In the genomic region with DNA sequence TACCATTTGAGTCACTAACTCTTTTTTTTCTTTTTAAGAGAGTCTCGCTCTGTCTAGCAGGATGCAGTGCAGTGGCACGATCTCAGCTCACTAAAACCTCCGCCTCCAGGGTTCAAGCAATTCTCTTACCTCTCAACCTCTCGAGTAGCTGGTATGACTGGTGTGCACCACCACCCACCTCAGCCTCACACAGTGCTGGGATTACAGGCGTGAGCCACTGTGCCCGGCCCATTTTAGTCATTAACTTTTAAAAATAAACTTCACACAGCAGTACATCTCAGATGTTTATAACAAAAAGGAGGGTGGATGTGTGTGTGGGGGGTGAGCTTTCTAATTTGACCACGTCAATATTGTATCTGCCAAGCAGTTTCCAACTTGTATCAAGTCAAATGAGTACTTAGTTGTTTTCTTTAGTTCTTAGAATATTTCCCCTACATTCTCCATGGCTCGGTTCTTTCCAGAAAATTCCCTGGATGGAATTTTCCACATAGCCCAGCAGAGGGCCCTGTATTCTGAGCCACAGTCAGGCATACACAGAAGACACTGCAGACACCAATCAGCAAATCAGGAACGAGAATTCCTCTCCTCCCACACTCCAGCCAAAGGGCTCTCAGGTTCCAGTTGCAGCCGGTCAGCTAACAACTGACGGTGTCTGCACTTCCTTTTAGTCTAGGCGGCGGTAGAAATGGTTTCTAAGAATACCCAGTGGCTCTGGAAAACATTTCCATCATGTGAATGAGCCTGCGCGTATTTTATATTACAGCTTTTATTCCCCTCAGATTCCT, we compare ENCODE assay signal across 1 cellular context.
TF ChIP-seq lines count a peak whose summit lies in the region.

No MANE protein-coding gene starts in this region.

TF ChIP-seq in HepG2, 621 proteins besides CTCF, POLR2A, EP300 and RAD21 (continued from another document and continues in another):
- TF ChIP-seq HNRNPLL (IDR thresholded peaks at IDR 0.05; ENCODE audit: low read depth, low read length, poor library complexity, severe bottlenecking): no peak
- TF ChIP-seq, protein P1, sequence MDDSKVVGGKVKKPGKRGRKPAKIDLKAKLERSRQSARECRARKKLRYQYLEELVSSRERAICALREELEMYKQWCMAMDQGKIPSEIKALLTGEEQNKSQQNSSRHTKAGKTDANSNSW (CRISPR knock-in tag; IDR thresholded peaks at IDR 0.05; ENCODE audit: borderline replicate concordance): no peak
- TF ChIP-seq FOXJ3 (CRISPR knock-in tag; IDR thresholded peaks at IDR 0.05; ENCODE audit: borderline replicate concordance): no peak
- TF ChIP-seq ATM (IDR thresholded peaks at IDR 0.05; ENCODE audit: borderline replicate concordance): no peak
- no peak for TF ChIP-seq KLF16 (CRISPR knock-in tag; IDR thresholded peaks at IDR 0.05)
- TF ChIP-seq, protein P2, sequence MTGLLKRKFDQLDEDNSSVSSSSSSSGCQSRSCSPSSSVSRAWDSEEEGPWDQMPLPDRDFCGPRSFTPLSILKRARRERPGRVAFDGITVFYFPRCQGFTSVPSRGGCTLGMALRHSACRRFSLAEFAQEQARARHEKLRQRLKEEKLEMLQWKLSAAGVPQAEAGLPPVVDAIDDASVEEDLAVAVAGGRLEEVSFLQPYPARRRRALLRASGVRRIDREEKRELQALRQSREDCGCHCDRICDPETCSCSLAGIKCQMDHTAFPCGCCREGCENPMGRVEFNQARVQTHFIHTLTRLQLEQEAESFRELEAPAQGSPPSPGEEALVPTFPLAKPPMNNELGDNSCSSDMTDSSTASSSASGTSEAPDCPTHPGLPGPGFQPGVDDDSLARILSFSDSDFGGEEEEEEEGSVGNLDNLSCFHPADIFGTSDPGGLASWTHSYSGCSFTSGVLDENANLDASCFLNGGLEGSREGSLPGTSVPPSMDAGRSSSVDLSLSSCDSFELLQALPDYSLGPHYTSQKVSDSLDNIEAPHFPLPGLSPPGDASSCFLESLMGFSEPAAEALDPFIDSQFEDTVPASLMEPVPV (CRISPR knock-in tag; IDR thresholded peaks at IDR 0.05): no peak
- no peak for TF ChIP-seq RBM39 (IDR thresholded peaks at IDR 0.05; ENCODE audit: low read depth, low read length, poor library complexity, severe bottlenecking)
- TF ChIP-seq, protein P3, sequence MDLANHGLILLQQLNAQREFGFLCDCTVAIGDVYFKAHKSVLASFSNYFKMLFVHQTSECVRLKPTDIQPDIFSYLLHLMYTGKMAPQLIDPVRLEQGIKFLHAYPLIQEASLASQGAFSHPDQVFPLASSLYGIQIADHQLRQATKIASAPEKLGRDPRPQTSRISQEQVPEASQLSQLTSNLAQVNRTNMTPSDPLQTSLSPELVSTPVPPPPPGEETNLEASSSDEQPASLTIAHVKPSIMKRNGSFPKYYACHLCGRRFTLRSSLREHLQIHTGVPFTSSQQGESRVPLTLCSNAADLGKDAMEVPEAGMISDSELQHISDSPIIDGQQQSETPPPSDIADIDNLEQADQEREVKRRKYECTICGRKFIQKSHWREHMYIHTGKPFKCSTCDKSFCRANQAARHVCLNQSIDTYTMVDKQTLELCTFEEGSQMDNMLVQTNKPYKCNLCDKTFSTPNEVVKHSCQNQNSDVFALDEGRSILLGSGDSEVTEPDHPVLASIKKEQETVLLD (CRISPR knock-in tag; IDR thresholded peaks at IDR 0.05; ENCODE audit: low read depth): no peak
- TF ChIP-seq RFX5 (IDR thresholded peaks at IDR 0.05; ENCODE audit: low read depth, low read length): no peak
- TF ChIP-seq SMC3 (IDR thresholded peaks at IDR 0.05; ENCODE audit: low read length): peak; percentile 68
- TF ChIP-seq, protein P4, sequence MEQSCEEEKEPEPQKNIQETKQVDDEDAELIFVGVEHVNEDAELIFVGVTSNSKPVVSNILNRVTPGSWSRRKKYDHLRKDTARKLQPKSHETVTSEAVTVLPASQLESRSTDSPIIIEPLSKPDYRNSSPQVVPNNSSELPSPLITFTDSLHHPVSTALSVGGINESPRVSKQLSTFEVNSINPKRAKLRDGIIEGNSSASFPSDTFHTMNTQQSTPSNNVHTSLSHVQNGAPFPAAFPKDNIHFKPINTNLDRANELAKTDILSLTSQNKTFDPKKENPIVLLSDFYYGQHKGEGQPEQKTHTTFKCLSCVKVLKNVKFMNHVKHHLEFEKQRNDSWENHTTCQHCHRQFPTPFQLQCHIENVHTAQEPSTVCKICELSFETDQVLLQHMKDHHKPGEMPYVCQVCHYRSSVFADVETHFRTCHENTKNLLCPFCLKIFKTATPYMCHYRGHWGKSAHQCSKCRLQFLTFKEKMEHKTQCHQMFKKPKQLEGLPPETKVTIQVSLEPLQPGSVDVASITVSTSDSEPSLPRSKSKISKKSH (CRISPR knock-in tag; IDR thresholded peaks at IDR 0.05; ENCODE audit: borderline replicate concordance): no peak
- no peak for TF ChIP-seq MED13 (CRISPR knock-in tag; IDR thresholded peaks at IDR 0.05)
- TF ChIP-seq, protein P5, sequence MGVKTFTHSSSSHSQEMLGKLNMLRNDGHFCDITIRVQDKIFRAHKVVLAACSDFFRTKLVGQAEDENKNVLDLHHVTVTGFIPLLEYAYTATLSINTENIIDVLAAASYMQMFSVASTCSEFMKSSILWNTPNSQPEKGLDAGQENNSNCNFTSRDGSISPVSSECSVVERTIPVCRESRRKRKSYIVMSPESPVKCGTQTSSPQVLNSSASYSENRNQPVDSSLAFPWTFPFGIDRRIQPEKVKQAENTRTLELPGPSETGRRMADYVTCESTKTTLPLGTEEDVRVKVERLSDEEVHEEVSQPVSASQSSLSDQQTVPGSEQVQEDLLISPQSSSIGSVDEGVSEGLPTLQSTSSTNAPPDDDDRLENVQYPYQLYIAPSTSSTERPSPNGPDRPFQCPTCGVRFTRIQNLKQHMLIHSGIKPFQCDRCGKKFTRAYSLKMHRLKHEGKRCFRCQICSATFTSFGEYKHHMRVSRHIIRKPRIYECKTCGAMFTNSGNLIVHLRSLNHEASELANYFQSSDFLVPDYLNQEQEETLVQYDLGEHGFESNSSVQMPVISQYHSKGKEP (CRISPR knock-in tag; IDR thresholded peaks at IDR 0.05): no peak
- TF ChIP-seq NONO (IDR thresholded peaks at IDR 0.05): no peak
- TF ChIP-seq NONO (CRISPR knock-in tag; conservative IDR thresholded peaks at IDR 0.05): no peak
- TF ChIP-seq, protein P6, sequence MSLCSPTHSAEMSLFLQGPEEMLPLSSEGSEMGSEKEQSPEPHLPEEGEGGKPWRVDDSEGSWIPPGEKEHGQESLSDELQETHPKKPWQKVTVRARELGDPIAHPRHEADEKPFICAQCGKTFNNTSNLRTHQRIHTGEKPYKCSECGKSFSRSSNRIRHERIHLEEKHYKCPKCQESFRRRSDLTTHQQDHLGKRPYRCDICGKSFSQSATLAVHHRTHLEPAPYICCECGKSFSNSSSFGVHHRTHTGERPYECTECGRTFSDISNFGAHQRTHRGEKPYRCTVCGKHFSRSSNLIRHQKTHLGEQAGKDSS (CRISPR knock-in tag; IDR thresholded peaks at IDR 0.05; ENCODE audit: borderline replicate concordance, low read depth): no peak
- no peak for TF ChIP-seq HNRNPUL1 (IDR thresholded peaks at IDR 0.05; ENCODE audit: low read depth, low read length)
- TF ChIP-seq, protein P7, sequence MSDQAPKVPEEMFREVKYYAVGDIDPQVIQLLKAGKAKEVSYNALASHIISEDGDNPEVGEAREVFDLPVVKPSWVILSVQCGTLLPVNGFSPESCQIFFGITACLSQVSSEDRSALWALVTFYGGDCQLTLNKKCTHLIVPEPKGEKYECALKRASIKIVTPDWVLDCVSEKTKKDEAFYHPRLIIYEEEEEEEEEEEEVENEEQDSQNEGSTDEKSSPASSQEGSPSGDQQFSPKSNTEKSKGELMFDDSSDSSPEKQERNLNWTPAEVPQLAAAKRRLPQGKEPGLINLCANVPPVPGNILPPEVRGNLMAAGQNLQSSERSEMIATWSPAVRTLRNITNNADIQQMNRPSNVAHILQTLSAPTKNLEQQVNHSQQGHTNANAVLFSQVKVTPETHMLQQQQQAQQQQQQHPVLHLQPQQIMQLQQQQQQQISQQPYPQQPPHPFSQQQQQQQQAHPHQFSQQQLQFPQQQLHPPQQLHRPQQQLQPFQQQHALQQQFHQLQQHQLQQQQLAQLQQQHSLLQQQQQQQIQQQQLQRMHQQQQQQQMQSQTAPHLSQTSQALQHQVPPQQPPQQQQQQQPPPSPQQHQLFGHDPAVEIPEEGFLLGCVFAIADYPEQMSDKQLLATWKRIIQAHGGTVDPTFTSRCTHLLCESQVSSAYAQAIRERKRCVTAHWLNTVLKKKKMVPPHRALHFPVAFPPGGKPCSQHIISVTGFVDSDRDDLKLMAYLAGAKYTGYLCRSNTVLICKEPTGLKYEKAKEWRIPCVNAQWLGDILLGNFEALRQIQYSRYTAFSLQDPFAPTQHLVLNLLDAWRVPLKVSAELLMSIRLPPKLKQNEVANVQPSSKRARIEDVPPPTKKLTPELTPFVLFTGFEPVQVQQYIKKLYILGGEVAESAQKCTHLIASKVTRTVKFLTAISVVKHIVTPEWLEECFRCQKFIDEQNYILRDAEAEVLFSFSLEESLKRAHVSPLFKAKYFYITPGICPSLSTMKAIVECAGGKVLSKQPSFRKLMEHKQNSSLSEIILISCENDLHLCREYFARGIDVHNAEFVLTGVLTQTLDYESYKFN (CRISPR knock-in tag; conservative IDR thresholded peaks at IDR 0.05): no peak
- TF ChIP-seq, protein P8, sequence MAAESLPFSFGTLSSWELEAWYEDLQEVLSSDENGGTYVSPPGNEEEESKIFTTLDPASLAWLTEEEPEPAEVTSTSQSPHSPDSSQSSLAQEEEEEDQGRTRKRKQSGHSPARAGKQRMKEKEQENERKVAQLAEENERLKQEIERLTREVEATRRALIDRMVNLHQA (CRISPR knock-in tag; IDR thresholded peaks at IDR 0.05): no peak
- TF ChIP-seq ZNF510 (CRISPR knock-in tag; IDR thresholded peaks at IDR 0.05; ENCODE audit: low read depth): no peak
- no peak for TF ChIP-seq ZNF891 (CRISPR knock-in tag; IDR thresholded peaks at IDR 0.05)
- TF ChIP-seq BHLHE40 (IDR thresholded peaks at IDR 0.05; ENCODE audit: low read length): no peak
- TF ChIP-seq IRX3 (CRISPR knock-in tag; IDR thresholded peaks at IDR 0.05; ENCODE audit: borderline replicate concordance, low read depth): no peak
- TF ChIP-seq, protein P9, sequence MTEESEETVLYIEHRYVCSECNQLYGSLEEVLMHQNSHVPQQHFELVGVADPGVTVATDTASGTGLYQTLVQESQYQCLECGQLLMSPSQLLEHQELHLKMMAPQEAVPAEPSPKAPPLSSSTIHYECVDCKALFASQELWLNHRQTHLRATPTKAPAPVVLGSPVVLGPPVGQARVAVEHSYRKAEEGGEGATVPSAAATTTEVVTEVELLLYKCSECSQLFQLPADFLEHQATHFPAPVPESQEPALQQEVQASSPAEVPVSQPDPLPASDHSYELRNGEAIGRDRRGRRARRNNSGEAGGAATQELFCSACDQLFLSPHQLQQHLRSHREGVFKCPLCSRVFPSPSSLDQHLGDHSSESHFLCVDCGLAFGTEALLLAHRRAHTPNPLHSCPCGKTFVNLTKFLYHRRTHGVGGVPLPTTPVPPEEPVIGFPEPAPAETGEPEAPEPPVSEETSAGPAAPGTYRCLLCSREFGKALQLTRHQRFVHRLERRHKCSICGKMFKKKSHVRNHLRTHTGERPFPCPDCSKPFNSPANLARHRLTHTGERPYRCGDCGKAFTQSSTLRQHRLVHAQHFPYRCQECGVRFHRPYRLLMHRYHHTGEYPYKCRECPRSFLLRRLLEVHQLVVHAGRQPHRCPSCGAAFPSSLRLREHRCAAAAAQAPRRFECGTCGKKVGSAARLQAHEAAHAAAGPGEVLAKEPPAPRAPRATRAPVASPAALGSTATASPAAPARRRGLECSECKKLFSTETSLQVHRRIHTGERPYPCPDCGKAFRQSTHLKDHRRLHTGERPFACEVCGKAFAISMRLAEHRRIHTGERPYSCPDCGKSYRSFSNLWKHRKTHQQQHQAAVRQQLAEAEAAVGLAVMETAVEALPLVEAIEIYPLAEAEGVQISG (CRISPR knock-in tag; IDR thresholded peaks at IDR 0.05): 0 out of 2 replicates have a peak, but pooled peaks have one; percentile 20
- TF ChIP-seq, protein P10, sequence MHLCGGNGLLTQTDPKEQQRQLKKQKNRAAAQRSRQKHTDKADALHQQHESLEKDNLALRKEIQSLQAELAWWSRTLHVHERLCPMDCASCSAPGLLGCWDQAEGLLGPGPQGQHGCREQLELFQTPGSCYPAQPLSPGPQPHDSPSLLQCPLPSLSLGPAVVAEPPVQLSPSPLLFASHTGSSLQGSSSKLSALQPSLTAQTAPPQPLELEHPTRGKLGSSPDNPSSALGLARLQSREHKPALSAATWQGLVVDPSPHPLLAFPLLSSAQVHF (CRISPR knock-in tag; IDR thresholded peaks at IDR 0.05): no peak
- TF ChIP-seq KMT2B (CRISPR knock-in tag; IDR thresholded peaks at IDR 0.05): no peak
- no peak for TF ChIP-seq ARNT (IDR thresholded peaks at IDR 0.05)
- no peak for TF ChIP-seq GABPA (IDR thresholded peaks at IDR 0.05; ENCODE audit: low read depth, low read length)
- TF ChIP-seq GABPA (CRISPR knock-in tag; IDR thresholded peaks at IDR 0.05; ENCODE audit: low read depth): 0 out of 2 replicates have a peak, but pooled peaks have one; percentile 11
- TF ChIP-seq KDM1A (CRISPR knock-in tag; IDR thresholded peaks at IDR 0.05): no peak
- TF ChIP-seq CHD2 (IDR thresholded peaks at IDR 0.05; ENCODE audit: low read depth, low read length): no peak
- no peak for TF ChIP-seq ZNF615 (CRISPR knock-in tag; IDR thresholded peaks at IDR 0.05; ENCODE audit: borderline replicate concordance)
- TF ChIP-seq SAP130 (CRISPR knock-in tag; IDR thresholded peaks at IDR 0.05; ENCODE audit: low read depth): peak; percentile 52
- no peak for TF ChIP-seq SNAI1 (CRISPR knock-in tag; IDR thresholded peaks at IDR 0.05; ENCODE audit: borderline replicate concordance)
- TF ChIP-seq ZNF749 (CRISPR knock-in tag; IDR thresholded peaks at IDR 0.05; ENCODE audit: borderline replicate concordance): no peak
- TF ChIP-seq, protein P11, sequence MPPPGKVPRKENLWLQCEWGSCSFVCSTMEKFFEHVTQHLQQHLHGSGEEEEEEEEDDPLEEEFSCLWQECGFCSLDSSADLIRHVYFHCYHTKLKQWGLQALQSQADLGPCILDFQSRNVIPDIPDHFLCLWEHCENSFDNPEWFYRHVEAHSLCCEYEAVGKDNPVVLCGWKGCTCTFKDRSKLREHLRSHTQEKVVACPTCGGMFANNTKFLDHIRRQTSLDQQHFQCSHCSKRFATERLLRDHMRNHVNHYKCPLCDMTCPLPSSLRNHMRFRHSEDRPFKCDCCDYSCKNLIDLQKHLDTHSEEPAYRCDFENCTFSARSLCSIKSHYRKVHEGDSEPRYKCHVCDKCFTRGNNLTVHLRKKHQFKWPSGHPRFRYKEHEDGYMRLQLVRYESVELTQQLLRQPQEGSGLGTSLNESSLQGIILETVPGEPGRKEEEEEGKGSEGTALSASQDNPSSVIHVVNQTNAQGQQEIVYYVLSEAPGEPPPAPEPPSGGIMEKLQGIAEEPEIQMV (CRISPR knock-in tag; IDR thresholded peaks at IDR 0.05; ENCODE audit: low read depth): no peak
- TF ChIP-seq STAG1 (CRISPR knock-in tag; IDR thresholded peaks at IDR 0.05): peak; percentile 49
- no peak for TF ChIP-seq ZNF761 (CRISPR knock-in tag; conservative IDR thresholded peaks at IDR 0.05)
- TF ChIP-seq MAFK (conservative IDR thresholded peaks at IDR 0.05 in 1 of 2, IDR thresholded peaks at IDR 0.05 in 1 of 2; ENCODE audit: low read length in 2 of 2): no peak
- no peak for TF ChIP-seq GABPB1 (CRISPR knock-in tag; IDR thresholded peaks at IDR 0.05)
- TF ChIP-seq, protein P12, sequence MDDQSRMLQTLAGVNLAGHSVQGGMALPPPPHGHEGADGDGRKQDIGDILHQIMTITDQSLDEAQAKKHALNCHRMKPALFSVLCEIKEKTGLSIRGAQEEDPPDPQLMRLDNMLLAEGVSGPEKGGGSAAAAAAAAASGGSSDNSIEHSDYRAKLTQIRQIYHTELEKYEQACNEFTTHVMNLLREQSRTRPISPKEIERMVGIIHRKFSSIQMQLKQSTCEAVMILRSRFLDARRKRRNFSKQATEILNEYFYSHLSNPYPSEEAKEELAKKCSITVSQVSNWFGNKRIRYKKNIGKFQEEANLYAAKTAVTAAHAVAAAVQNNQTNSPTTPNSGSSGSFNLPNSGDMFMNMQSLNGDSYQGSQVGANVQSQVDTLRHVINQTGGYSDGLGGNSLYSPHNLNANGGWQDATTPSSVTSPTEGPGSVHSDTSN (CRISPR knock-in tag; IDR thresholded peaks at IDR 0.05; ENCODE audit: borderline replicate concordance): no peak
- no peak for TF ChIP-seq ZNF782 (CRISPR knock-in tag; IDR thresholded peaks at IDR 0.05; ENCODE audit: borderline replicate concordance)
